ENCODE assay signal across 8 cellular contexts in the genomic region with DNA sequence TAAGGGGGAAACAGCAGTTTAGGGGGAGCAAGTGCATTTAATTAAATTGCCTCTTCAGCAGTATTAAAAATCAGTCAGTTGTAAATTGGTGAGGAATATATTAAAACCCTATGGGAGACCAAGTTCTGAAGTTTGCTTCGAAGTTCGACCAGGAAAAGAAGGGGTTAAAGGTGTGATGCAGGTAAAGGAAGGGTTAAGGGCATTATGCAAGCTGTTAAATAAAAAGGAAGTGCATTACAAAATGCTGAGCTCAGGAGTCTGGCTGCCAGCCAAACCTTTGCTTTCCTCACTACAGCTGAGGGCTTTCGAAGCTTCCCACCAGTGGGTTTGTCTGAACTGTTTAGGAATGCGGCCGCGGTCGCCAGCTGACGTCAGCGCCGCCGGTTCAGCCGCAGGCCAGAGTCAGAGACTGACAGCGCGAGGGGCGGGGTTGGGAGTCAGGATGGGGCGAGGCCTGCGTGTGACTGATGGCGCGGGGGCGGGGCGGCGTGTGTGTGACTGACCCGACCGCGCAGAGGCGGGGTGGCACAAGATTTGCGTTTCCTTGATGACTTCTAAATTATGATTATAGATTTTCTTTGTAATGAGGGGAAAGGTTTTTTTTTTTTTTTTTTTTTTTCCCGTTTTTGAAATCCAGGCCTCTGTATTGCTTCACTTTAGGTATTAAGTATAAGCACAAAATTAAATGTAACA.
DNase-seq lines count a peak whose midpoint lies in the region; ATAC-seq and TF ChIP-seq lines count a peak whose summit lies in the region.

No MANE protein-coding gene starts in this region.

- no peaks in the 10 kb centered on the region for H3K27me3 ChIP-seq in fibroblast of lung (ENCODE audit: control insufficient read depth, insufficient read depth, low read length)

- H3K27me3 Mint-ChIP-seq in activated T-helper 2 cell treated with anti-CD3 and anti-CD28 coated beads, Interferon-gamma antibody, Interleukin-2, Interleukin-4, amounts not matched to agents 10 μg/mL and 5 μg/mL and 100 μg/mL, durations not matched to agents 14 hours and 24 hours and 36 hours (ENCODE audit: low read depth), result peaks cover 5% of the 10 kb centered on the region
- H3K27me3 Mint-ChIP-seq in naive B cell, result no peaks in the 10 kb centered on the region

- H3K27ac ChIP-seq in RWPE1 (peak overlapping the region; percentile 41), fibroblast of lung (ENCODE audit: insufficient read depth, low read length) (peak overlapping the region; percentile 86)

- no peak overlapping the region for H3K9ac ChIP-seq in fibroblast of lung (ENCODE audit: insufficient read depth, low read length)

- peaks cover 7% of the 10 kb centered on the region for H3K4me1 ChIP-seq in fibroblast of lung (ENCODE audit: control insufficient read depth, extremely low read depth, insufficient read depth, low read length)

- H3K9me3 ChIP-seq in fibroblast of lung (ENCODE audit: control insufficient read depth, insufficient read depth, low read depth, low read length), result no peaks in the 10 kb centered on the region

- H3K27ac Mint-ChIP-seq in activated T-helper 2 cell treated with anti-CD3 and anti-CD28 coated beads, Interferon-gamma antibody, Interleukin-2, Interleukin-4, amounts not matched to agents 10 μg/mL and 5 μg/mL and 100 μg/mL, durations not matched to agents 14 hours and 24 hours and 36 hours, result no peak overlapping the region
- H3K27ac Mint-ChIP-seq in naive B cell, result peak overlapping the region; percentile 91 to 98 (median 96)

- peak; percentile 99 for DNase-seq in ELF-1 (ENCODE audit: low read depth, low spot score)
- DNase-seq in HCEC 1CT, result peak; percentile 99
- peak; percentile 99 for DNase-seq in M059J (ENCODE audit: low read depth)
- DNase-seq in RWPE1 (ENCODE audit: low spot score), result peak; percentile 99
- DNase-seq in activated T-helper 2 cell treated with anti-CD3 and anti-CD28 coated beads, Interferon-gamma antibody, Interleukin-2, Interleukin-4, amounts not matched to agents 10 μg/mL and 5 μg/mL and 100 μg/mL, durations not matched to agents 14 hours and 24 hours and 36 hours (ENCODE audit: low spot score), result peak; percentile 89
- DNase-seq in fibroblast of lung (ENCODE audit: low read depth in 2 of 2), result peak; percentile 99
- DNase-seq in naive B cell, result peak; percentile 96
- DNase-seq in stimulated activated CD8-positive, alpha-beta memory T cell treated with anti-CD3 and anti-CD28 coated beads, Interleukin-7, amount 100 ng/mL, for 4 hours (ENCODE audit: low read depth in 2 of 2), result peak; percentile 98 to 100

- H3K4me1 Mint-ChIP-seq in activated T-helper 2 cell treated with anti-CD3 and anti-CD28 coated beads, Interferon-gamma antibody, Interleukin-2, Interleukin-4, amounts not matched to agents 10 μg/mL and 5 μg/mL and 100 μg/mL, durations not matched to agents 14 hours and 24 hours and 36 hours (ENCODE audit: low read depth), result peaks cover 20% of the 10 kb centered on the region
- H3K4me1 Mint-ChIP-seq in naive B cell, result peaks cover 24 to 39% (median 34%) of the 10 kb centered on the region in 3 donors

- no peaks in the 10 kb centered on the region for H3K36me3 ChIP-seq in fibroblast of lung (ENCODE audit: control insufficient read depth, insufficient read depth, low read length)

- TF ChIP-seq CTCF in RWPE1 (conservative IDR thresholded peaks at IDR 0.05; ENCODE audit: low read depth) (no peak), fibroblast of lung (conservative IDR thresholded peaks at IDR 0.05 in 1 of 2, IDR thresholded peaks at IDR 0.05 in 1 of 2; ENCODE audit: low read depth in 1 of 2, low read length in 2 of 2) (no peak)

- intact Hi-C loops in activated T-helper 2 cell treated with anti-CD3 and anti-CD28 coated beads, Interferon-gamma antibody, Interleukin-2, Interleukin-4, amounts not matched to agents 10 μg/mL and 5 μg/mL and 100 μg/mL, durations not matched to agents 14 hours and 24 hours and 36 hours (cut with micrococcal nuclease), result loop anchor here (1.0 to 5.0 kb wide), 7 partner anchors 76 to 249 kb away; a partner anchor contains a TSS

- H3K4me3 Mint-ChIP-seq in activated T-helper 2 cell treated with anti-CD3 and anti-CD28 coated beads, Interferon-gamma antibody, Interleukin-2, Interleukin-4, amounts not matched to agents 10 μg/mL and 5 μg/mL and 100 μg/mL, durations not matched to agents 14 hours and 24 hours and 36 hours (ENCODE audit: low read depth), result peak overlapping the region; percentile 54
- H3K4me3 Mint-ChIP-seq in naive B cell, result peak overlapping the region; percentile 78 to 95 (median 92)

- ATAC-seq in naive B cell (ENCODE audit: low read depth in 2 of 2), result peak; percentile 98 to 99

- H3K36me3 Mint-ChIP-seq in activated T-helper 2 cell treated with anti-CD3 and anti-CD28 coated beads, Interferon-gamma antibody, Interleukin-2, Interleukin-4, amounts not matched to agents 10 μg/mL and 5 μg/mL and 100 μg/mL, durations not matched to agents 14 hours and 24 hours and 36 hours (ENCODE audit: low read depth), result no peaks in the 10 kb centered on the region
- no peaks in the 10 kb centered on the region for H3K36me3 Mint-ChIP-seq in naive B cell

- H3K79me2 ChIP-seq in fibroblast of lung (ENCODE audit: control insufficient read depth, insufficient read depth, low read length), result peaks cover 55% of the 10 kb centered on the region

- H3K4me2 ChIP-seq in fibroblast of lung (ENCODE audit: extremely low read depth, insufficient read depth, low read length), result peak overlapping the region; percentile 87

- CTCF ChIA-PET in RWPE1 (lab: Yijun Ruan, JAX), result interaction anchor here (0.6 to 0.7 kb wide), 5 partner anchors 26 to 385 kb away, joined by 3 to 4 read pairs (median 3); no protein-coding TSS in a partner anchor

- no peaks in the 10 kb centered on the region for H3K9me3 Mint-ChIP-seq in activated T-helper 2 cell treated with anti-CD3 and anti-CD28 coated beads, Interferon-gamma antibody, Interleukin-2, Interleukin-4, amounts not matched to agents 10 μg/mL and 5 μg/mL and 100 μg/mL, durations not matched to agents 14 hours and 24 hours and 36 hours
- H3K9me3 Mint-ChIP-seq in naive B cell, result no peaks in the 10 kb centered on the region

- peak overlapping the region in 3 of 4 experiments; percentile 18 to 51 (median 30) for H3K4me3 ChIP-seq in fibroblast of lung (replicated peaks in 1 of 4; ENCODE audit: control extremely low read depth in 1 of 4, insufficient read depth in 1 of 4, low read depth in 3 of 4, low read length in 4 of 4)

- H4K20me1 ChIP-seq in fibroblast of lung (ENCODE audit: control insufficient read depth, extremely low read depth, insufficient read depth, low read length), result peaks cover 1% of the 10 kb centered on the region

- POLR2A ChIA-PET in RWPE1 (lab: Yijun Ruan, JAX; ENCODE audit: low non-redundant PET), result no interaction called here

- H2AFZ ChIP-seq in fibroblast of lung (ENCODE audit: low read length), result no peak overlapping the region

Comparison
In these comparisons a context has a peak if more than half of its experiments do, and no peak if none do; other contexts are left out.
1. Peak in every context shown above with its lines: DNase-seq, ATAC-seq, H3K4me3 ChIP-seq and H3K27ac ChIP-seq.